ENCODE assay signal across 8 cellular contexts in the genomic region with DNA sequence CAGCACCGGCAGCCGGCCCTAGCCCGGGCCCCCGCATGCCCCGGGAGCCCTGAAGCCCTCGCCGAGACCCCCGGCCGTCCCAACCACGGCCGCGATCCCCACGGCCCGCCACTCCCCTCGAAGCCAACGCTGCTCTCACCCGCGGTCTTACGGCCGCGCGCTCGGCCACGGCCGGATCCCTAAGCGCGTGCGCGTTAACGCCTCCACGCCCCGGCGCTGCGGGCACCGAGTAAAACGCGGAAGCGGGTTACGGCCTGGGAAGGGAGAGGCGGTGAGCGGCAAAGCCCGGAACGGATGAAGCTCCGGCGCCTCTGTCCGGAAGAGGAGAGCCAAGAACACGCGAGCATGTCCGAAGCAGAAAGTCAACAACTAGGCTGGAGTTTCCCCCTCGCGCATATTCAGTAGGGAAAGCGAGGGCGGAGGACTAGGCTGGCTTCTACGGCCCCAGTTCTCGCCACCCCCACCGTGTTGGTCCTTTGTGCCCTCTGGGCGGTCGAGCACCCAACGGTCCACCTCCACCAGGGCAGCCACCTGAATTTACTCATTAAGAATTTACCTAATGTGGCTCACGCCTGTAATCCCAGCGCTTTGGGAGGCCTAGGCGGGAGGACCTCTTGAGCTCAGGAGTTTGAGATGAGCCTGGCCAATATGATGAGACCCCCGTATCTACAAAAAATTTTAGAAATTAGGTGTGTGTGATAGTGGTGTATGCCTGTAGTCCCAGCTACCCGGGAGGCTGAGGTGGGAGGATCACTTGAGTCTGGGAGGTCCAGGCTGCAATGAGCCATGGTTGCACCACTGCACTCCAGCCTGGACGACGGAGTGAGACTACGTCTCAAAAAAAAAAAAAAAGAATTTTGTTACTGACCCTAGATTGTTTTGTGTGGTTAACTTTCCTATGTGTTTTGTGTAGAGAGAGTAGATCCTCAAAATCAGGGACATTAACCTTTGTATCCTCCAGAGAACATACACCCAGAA. TPM values are rescaled to one million over a fixed set of nuclear protein-coding genes. Genes with fewer than 3 reads are reported as not detected.
DNase-seq lines count a peak whose midpoint lies in the region; ATAC-seq and TF ChIP-seq lines count a peak whose summit lies in the region.

Gene KANSL3 (minus strand): TSS at position 169 of the 978 bp plus-strand sequence. CDS start 1,177 bp downstream, outside the sequence.

- in situ Hi-C loops in KBM-7 (cut with MboI; ENCODE audit: low pct_unique_long_range_greater_than_20kb, low sequenced_read_pairs): no loop called here

- H3K4me3 ChIP-seq in Peyer's patch (peak within 1 kb of the TSS; percentile 62 to 92 (median 72)), muscle layer of duodenum (ENCODE audit: low read depth in 1 of 2, low read length in 2 of 2) (peak within 1 kb of the TSS; percentile 70 to 91)

- peak; percentile 76 for DNase-seq in DMS153 (lab: John Stamatoyannopoulos, UW)
- DNase-seq in KBM-7: peak; percentile 93
- DNase-seq in Peyer's patch: peak; percentile 81 to 95 (median 94)
- peak; percentile 97 for DNase-seq in activated T-cell treated with anti-CD3 and anti-CD28 coated beads, Interleukin-2, amount 50 U/mL, for 48 hours
- peak; percentile 78 to 80 for DNase-seq in stimulated activated CD8-positive, alpha-beta memory T cell treated with anti-CD3 and anti-CD28 coated beads, Interleukin-7, amount 100 ng/mL, for 4 hours (ENCODE audit: low read depth in 2 of 2)

- ATAC-seq in GM21717 (IDR thresholded peaks at IDR 0.05; ENCODE audit: unreplicated experiment): peak; percentile 69
- peak; percentile 96 for ATAC-seq in esophagus mucosa

- no peaks in the 10 kb centered on the region for H3K9me3 ChIP-seq in Peyer's patch
- H3K9me3 ChIP-seq in muscle layer of duodenum (ENCODE audit: control insufficient read depth in 1 of 2, low read length in 2 of 2): no peaks in the 10 kb centered on the region

- peak in 3 of 6 experiments; percentile 13 to 53 (median 30) for TF ChIP-seq CTCF in Peyer's patch (IDR thresholded peaks at IDR 0.05)

- H3K27me3 ChIP-seq in Peyer's patch: no peaks in the 10 kb centered on the region
- no peaks in the 10 kb centered on the region for H3K27me3 ChIP-seq in muscle layer of duodenum (ENCODE audit: low read depth, low read length)

- peaks cover 0 to 16% (median 0%) of the 10 kb centered on the region in 3 donors for H3K36me3 ChIP-seq in Peyer's patch
- peaks cover 0 to 10% of the 10 kb centered on the region in 2 donors for H3K36me3 ChIP-seq in muscle layer of duodenum (ENCODE audit: control insufficient read depth in 1 of 2, insufficient read depth in 2 of 2, low read length in 2 of 2)

- H3K4me1 ChIP-seq in Peyer's patch (peaks cover 0 to 25% (median 7%) of the 10 kb centered on the region in 4 donors), muscle layer of duodenum (ENCODE audit: control insufficient read depth in 1 of 2, insufficient read depth in 2 of 2, low read length in 2 of 2) (peaks cover 6 to 34% of the 10 kb centered on the region in 2 donors)

- H3K27ac ChIP-seq in Peyer's patch (peak within 1 kb of the TSS; percentile 95 to 99 (median 96)), muscle layer of duodenum (ENCODE audit: low read length) (peak within 1 kb of the TSS; percentile 96)

- peak; percentile 79 to 97 for TF ChIP-seq POLR2A in Peyer's patch (IDR thresholded peaks at IDR 0.05)

RNA-seq across cellular contexts. Expression of gene KANSL3, which starts in this region (rescaled TPM):
- total RNA-seq in Peyer's patch (10 to 100 TPM; 31.5 to 69.2 (median 59.6) TPM), esophagus mucosa (19.0 TPM)

Comparison
In these comparisons a context has a peak if more than half of its experiments do, and no peak if none do; other contexts are left out.
1. Peak in every context shown above with its lines: DNase-seq, ATAC-seq, H3K4me3 ChIP-seq and H3K27ac ChIP-seq.